Comparison of ENCODE assay signal across 10 cellular contexts in the genomic region with DNA sequence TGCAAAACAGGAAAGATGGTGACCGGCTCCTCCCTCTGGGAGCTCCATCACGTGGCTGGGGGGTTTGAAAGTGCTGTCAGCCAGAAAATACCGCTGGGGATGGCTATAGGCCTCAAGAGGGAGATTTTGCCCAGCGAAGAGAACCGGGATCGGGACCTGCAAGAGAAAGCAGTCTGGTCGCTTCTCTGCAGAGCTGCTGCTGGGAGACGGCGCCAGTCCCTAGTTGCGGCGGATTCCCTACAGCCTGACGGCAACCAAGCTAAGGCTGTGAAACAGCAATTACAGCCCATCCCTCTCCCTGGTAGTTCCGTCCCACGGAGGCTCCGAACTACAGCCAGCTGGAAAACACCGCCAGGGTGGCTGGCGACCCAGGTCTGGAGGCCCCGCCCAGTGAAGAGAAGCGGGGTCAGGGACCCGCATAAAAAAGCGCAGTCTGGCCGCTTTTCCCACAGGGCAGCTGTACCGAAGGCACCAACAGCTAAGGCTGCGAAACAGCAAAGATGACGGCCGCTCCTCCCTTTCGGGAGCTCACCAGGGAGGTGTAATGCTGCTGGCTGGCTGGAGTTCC.
DNase-seq lines count a peak whose midpoint lies in the region; ATAC-seq, FAIRE-seq and TF ChIP-seq lines count a peak whose summit lies in the region.
"Had no signal": no experiment of that assay in that cellular context is flagged by ENCODE, and none has a peak within 500 bp of the region (broad histone marks: within the 10 kb centered on the region; RNA-seq: fewer than 3 reads in every experiment).

No MANE protein-coding gene starts in this region.

- no peaks in the 10 kb centered on the region for H3K36me3 ChIP-seq in heart left ventricle
- no peaks in the 10 kb centered on the region for H3K36me3 ChIP-seq in mucosa of rectum (ENCODE audit: control insufficient read depth in 2 of 2, insufficient read depth in 2 of 2, low read length in 2 of 2)
- H3K36me3 ChIP-seq: BLaER1 treated with 17β-estradiol and CSF1 and Interleukin-3, amounts not matched to agents 10 nM and 100 nM had no signal

- H3K27ac ChIP-seq in heart left ventricle (no peak overlapping the region), mucosa of rectum (ENCODE audit: low read depth in 2 of 2, low read length in 2 of 2) (no peak overlapping the region)
- H3K27ac ChIP-seq: BLaER1 treated with 17β-estradiol and CSF1 and Interleukin-3, amounts not matched to agents 10 nM and 100 nM had no signal

- peaks cover 0 to 11% (median 0%) of the 10 kb centered on the region in 9 donors for H3K27me3 ChIP-seq in heart left ventricle
- no peaks in the 10 kb centered on the region for H3K27me3 ChIP-seq in mucosa of rectum (ENCODE audit: control insufficient read depth in 2 of 2, insufficient read depth in 2 of 2, low read length in 2 of 2)
- H3K27me3 ChIP-seq: BLaER1 treated with 17β-estradiol and CSF1 and Interleukin-3, amounts not matched to agents 10 nM and 100 nM had no signal

- peak overlapping the region in 10 of 12 donors; percentile 21 to 52 (median 36) for H3K4me3 ChIP-seq in heart left ventricle
- peak overlapping the region; percentile 54 for H3K4me3 ChIP-seq in epithelial cell of proximal tubule (ENCODE audit: low read depth, low read length)
- H3K4me3 ChIP-seq in mucosa of rectum (ENCODE audit: low read length in 2 of 2): peak overlapping the region; percentile 17 to 57
- H3K4me3 ChIP-seq: BLaER1 treated with 17β-estradiol and CSF1 and Interleukin-3, amounts not matched to agents 10 nM and 100 nM had no signal

- 17 to 32% (median 21%) methylated on average over 19 to 27 of the region's 27 CpGs for WGBS in heart left ventricle, 4 donors

- no peak for TF ChIP-seq POLR2A in heart left ventricle (IDR thresholded peaks at IDR 0.05)

- FAIRE-seq in urothelium cell line (lab: Jason Lieb, UNC): no peak

- H3K4me1 ChIP-seq in heart left ventricle (peaks cover 0 to 3% (median 0%) of the 10 kb centered on the region in 12 donors), mucosa of rectum (ENCODE audit: control insufficient read depth in 2 of 2, insufficient read depth in 2 of 2, low read length in 2 of 2) (no peaks in the 10 kb centered on the region)
- H3K4me1 ChIP-seq: BLaER1 treated with 17β-estradiol and CSF1 and Interleukin-3, amounts not matched to agents 10 nM and 100 nM had no signal

- H3K9ac ChIP-seq in mucosa of rectum (ENCODE audit: low read depth in 1 of 2, low read length in 2 of 2): no peak overlapping the region
- H3K9ac ChIP-seq: BLaER1 treated with 17β-estradiol and CSF1 and Interleukin-3, amounts not matched to agents 10 nM and 100 nM had no signal

- DNase-seq in heart left ventricle: no peak
- DNase-seq in cardiac septum (ENCODE audit: low spot score): no peak
- no peak for DNase-seq in epithelial cell of proximal tubule (ENCODE audit: low read depth)
- DNase-seq in urothelium cell line (ENCODE audit: low spot score): peak; percentile 6
- no peak for DNase-seq in ureter (ENCODE audit: low spot score)
- DNase-seq in GF-D8 (lab: John Stamatoyannopoulos, UW): no peak
- no peak for DNase-seq in putamen (ENCODE audit: low spot score)
- DNase-seq: NCI-H2029 had no signal

- no peak for TF ChIP-seq CTCF in heart left ventricle (IDR thresholded peaks at IDR 0.05)
- no peak for TF ChIP-seq CTCF in epithelial cell of proximal tubule (conservative IDR thresholded peaks at IDR 0.05; ENCODE audit: low read depth, low read length)

- intact Hi-C loops in heart left ventricle (cut with DNase I) (no loop called here), cardiac septum (cut with DNase I) (no loop called here)

- H3K9me3 ChIP-seq in heart left ventricle (no peaks in the 10 kb centered on the region), mucosa of rectum (ENCODE audit: control insufficient read depth in 2 of 2, low read length in 2 of 2) (no peaks in the 10 kb centered on the region)
- H3K9me3 ChIP-seq: BLaER1 treated with 17β-estradiol and CSF1 and Interleukin-3, amounts not matched to agents 10 nM and 100 nM had no signal

- ATAC-seq in heart left ventricle: peak in 2 of 4 donors; percentile 12 to 32
